ENCODE assay signal across 1 cellular context in the genomic region with DNA sequence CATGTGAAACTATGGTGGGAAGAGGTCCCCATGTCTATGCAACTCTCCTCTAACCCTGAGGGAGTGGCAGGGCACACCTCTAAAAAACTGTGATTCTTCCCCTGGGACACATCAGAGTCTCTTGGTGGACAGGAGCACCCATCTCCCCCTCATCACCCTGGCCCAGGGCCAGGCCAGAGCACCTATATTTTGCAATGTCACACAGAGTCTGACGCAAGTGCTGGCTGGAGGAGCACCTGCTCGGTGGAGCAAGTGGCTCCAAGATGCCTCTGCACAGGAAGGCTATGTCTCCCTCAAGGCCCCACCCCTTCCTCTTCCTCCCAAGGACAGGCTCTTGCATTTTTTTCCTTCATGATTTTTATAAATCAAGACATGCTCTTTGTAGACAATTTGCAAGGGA.
TF ChIP-seq lines count a peak whose summit lies in the region.

No MANE protein-coding gene starts in this region.

TF ChIP-seq in GM23338, 12 proteins besides CTCF, POLR2A, EP300 and RAD21 (continued from another document):
- TF ChIP-seq, protein P1, sequence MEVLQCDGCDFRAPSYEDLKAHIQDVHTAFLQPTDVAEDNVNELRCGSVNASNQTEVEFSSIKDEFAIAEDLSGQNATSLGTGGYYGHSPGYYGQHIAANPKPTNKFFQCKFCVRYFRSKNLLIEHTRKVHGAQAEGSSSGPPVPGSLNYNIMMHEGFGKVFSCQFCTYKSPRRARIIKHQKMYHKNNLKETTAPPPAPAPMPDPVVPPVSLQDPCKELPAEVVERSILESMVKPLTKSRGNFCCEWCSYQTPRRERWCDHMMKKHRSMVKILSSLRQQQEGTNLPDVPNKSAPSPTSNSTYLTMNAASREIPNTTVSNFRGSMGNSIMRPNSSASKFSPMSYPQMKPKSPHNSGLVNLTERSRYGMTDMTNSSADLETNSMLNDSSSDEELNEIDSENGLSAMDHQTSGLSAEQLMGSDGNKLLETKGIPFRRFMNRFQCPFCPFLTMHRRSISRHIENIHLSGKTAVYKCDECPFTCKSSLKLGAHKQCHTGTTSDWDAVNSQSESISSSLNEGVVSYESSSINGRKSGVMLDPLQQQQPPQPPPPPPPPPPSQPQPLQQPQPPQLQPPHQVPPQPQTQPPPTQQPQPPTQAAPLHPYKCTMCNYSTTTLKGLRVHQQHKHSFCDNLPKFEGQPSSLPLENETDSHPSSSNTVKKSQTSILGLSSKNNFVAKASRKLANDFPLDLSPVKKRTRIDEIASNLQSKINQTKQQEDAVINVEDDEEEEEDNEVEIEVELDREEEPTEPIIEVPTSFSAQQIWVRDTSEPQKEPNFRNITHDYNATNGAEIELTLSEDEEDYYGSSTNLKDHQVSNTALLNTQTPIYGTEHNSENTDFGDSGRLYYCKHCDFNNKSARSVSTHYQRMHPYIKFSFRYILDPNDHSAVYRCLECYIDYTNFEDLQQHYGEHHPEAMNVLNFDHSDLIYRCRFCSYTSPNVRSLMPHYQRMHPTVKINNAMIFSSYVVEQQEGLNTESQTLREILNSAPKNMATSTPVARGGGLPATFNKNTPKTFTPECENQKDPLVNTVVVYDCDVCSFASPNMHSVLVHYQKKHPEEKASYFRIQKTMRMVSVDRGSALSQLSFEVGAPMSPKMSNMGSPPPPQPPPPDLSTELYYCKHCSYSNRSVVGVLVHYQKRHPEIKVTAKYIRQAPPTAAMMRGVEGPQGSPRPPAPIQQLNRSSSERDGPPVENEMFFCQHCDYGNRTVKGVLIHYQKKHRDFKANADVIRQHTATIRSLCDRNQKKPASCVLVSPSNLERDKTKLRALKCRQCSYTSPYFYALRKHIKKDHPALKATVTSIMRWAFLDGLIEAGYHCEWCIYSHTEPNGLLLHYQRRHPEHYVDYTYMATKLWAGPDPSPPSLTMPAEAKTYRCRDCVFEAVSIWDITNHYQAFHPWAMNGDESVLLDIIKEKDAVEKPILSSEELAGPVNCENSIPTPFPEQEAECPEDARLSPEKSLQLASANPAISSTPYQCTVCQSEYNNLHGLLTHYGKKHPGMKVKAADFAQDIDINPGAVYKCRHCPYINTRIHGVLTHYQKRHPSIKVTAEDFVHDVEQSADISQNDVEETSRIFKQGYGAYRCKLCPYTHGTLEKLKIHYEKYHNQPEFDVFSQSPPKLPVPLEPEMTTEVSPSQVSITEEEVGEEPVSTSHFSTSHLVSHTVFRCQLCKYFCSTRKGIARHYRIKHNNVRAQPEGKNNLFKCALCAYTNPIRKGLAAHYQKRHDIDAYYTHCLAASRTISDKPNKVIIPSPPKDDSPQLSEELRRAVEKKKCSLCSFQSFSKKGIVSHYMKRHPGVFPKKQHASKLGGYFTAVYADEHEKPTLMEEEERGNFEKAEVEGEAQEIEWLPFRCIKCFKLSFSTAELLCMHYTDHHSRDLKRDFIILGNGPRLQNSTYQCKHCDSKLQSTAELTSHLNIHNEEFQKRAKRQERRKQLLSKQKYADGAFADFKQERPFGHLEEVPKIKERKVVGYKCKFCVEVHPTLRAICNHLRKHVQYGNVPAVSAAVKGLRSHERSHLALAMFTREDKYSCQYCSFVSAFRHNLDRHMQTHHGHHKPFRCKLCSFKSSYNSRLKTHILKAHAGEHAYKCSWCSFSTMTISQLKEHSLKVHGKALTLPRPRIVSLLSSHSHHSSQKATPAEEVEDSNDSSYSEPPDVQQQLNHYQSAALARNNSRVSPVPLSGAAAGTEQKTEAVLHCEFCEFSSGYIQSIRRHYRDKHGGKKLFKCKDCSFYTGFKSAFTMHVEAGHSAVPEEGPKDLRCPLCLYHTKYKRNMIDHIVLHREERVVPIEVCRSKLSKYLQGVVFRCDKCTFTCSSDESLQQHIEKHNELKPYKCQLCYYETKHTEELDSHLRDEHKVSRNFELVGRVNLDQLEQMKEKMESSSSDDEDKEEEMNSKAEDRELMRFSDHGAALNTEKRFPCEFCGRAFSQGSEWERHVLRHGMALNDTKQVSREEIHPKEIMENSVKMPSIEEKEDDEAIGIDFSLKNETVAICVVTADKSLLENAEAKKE (CRISPR knock-in tag; IDR thresholded peaks at IDR 0.05) = no peak
- no peak for TF ChIP-seq CREB1 (CRISPR knock-in tag; IDR thresholded peaks at IDR 0.05; ENCODE audit: low read depth)
- no peak for TF ChIP-seq POLR2AphosphoS5 (IDR thresholded peaks at IDR 0.05; ENCODE audit: low read depth)
- no peak for TF ChIP-seq ZNF331 (CRISPR knock-in tag; IDR thresholded peaks at IDR 0.05; ENCODE audit: low read depth)
- TF ChIP-seq EZH2 (IDR thresholded peaks at IDR 0.05; ENCODE audit: low read depth, unreplicated experiment) = no peak
- TF ChIP-seq, protein P2, sequence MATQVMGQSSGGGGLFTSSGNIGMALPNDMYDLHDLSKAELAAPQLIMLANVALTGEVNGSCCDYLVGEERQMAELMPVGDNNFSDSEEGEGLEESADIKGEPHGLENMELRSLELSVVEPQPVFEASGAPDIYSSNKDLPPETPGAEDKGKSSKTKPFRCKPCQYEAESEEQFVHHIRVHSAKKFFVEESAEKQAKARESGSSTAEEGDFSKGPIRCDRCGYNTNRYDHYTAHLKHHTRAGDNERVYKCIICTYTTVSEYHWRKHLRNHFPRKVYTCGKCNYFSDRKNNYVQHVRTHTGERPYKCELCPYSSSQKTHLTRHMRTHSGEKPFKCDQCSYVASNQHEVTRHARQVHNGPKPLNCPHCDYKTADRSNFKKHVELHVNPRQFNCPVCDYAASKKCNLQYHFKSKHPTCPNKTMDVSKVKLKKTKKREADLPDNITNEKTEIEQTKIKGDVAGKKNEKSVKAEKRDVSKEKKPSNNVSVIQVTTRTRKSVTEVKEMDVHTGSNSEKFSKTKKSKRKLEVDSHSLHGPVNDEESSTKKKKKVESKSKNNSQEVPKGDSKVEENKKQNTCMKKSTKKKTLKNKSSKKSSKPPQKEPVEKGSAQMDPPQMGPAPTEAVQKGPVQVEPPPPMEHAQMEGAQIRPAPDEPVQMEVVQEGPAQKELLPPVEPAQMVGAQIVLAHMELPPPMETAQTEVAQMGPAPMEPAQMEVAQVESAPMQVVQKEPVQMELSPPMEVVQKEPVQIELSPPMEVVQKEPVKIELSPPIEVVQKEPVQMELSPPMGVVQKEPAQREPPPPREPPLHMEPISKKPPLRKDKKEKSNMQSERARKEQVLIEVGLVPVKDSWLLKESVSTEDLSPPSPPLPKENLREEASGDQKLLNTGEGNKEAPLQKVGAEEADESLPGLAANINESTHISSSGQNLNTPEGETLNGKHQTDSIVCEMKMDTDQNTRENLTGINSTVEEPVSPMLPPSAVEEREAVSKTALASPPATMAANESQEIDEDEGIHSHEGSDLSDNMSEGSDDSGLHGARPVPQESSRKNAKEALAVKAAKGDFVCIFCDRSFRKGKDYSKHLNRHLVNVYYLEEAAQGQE (IDR thresholded peaks at IDR 0.05; ENCODE audit: unreplicated experiment) = no peak
- no peak for TF ChIP-seq JUNB (IDR thresholded peaks at IDR 0.05; ENCODE audit: unreplicated experiment)
